Comparison of ENCODE assay signal across 25 cellular contexts in the genomic region with DNA sequence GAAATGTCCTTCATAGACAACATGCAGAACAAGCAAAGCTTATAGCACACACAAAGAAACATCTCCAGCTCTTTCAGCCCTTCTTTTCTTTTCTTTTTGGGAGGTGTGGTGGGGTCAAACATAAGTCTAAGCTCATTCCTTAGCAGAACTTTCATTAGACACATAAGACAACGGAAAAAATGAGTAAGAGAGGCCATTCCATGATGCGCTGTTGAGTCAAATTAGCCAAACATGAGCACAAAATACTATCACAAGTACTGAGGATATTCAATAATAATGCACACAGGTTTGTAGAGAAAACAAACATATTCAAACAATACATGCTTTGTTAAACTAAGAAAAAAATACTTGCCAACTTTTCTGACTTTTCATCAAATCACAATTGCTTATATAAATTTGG.
"Had no signal": no experiment of that assay in that cellular context is flagged by ENCODE, and none has a peak within 500 bp of the region (broad histone marks: within the 10 kb centered on the region; RNA-seq: fewer than 3 reads in every experiment).

No MANE protein-coding gene starts in this region.

- H3K27ac Mint-ChIP-seq: activated CD4-positive, alpha-beta T cell treated with anti-CD3 and anti-CD28 coated beads for 36 hours; activated CD8-positive, alpha-beta memory T cell treated with anti-CD3 and anti-CD28 coated beads, Interleukin-2, amount 10 ng/mL, durations not matched to agents 7 days and 5 days; activated CD8-positive, alpha-beta T cell treated with anti-CD3 and anti-CD28 coated beads, Interleukin-2, amount 10 ng/mL, durations not matched to agents 7 days and 5 days; activated naive CD4-positive, alpha-beta T cell treated with anti-CD3 and anti-CD28 coated beads, Interleukin-2, amount 50 U/mL, for 24 hours; activated T-helper 2 cell treated with anti-CD3 and anti-CD28 coated beads, Interferon-gamma antibody, Interleukin-2, Interleukin-4, amounts not matched to agents 10 μg/mL and 5 μg/mL and 100 μg/mL, durations not matched to agents 14 hours and 24 hours and 36 hours; dendritic cell treated with granulocyte-macrophage colony-stimulating factor and Interleukin-4, amounts not matched to agents 40 ng/mL and 50 ng/mL, for 4 days; endodermal cell; natural killer cell treated with Interleukin-12 subunit alpha and Interleukin-12 subunit beta and Interleukin-15 and Interleukin-18, amount 100 ng/mL, for 72 hours; T-helper 2 cell treated with Interferon-gamma antibody and Interleukin-4, amounts not matched to agents 5 μg/mL and 100 μg/mL, for 36 hours had no signal

- H3K36me3 Mint-ChIP-seq: activated CD8-positive, alpha-beta memory T cell treated with anti-CD3 and anti-CD28 coated beads, Interleukin-2, amount 10 ng/mL, durations not matched to agents 7 days and 5 days; activated naive CD4-positive, alpha-beta T cell treated with anti-CD3 and anti-CD28 coated beads, Interleukin-2, amount 50 U/mL, for 24 hours; natural killer cell treated with Interleukin-12 subunit alpha and Interleukin-12 subunit beta and Interleukin-15 and Interleukin-18, amount 100 ng/mL, for 72 hours had no signal

- H3K27me3 Mint-ChIP-seq: activated CD4-positive, alpha-beta T cell treated with anti-CD3 and anti-CD28 coated beads for 36 hours; activated CD8-positive, alpha-beta memory T cell treated with anti-CD3 and anti-CD28 coated beads, Interleukin-2, amount 10 ng/mL, durations not matched to agents 7 days and 5 days; activated naive CD4-positive, alpha-beta T cell treated with anti-CD3 and anti-CD28 coated beads, Interleukin-2, amount 50 U/mL, for 24 hours; dendritic cell treated with granulocyte-macrophage colony-stimulating factor and Interleukin-4, amounts not matched to agents 40 ng/mL and 50 ng/mL, for 4 days; natural killer cell treated with Interleukin-12 subunit alpha and Interleukin-12 subunit beta and Interleukin-15 and Interleukin-18, amount 100 ng/mL, for 72 hours had no signal

- DNase-seq: activated CD4-positive, alpha-beta T cell treated with anti-CD3 and anti-CD28 coated beads for 36 hours; activated CD4-positive, CD25-positive, alpha-beta regulatory T cell; activated CD8-positive, alpha-beta memory T cell treated with anti-CD3 and anti-CD28 coated beads, Interleukin-2, amount 10 ng/mL, durations not matched to agents 7 days and 5 days; activated CD8-positive, alpha-beta T cell treated with anti-CD3 and anti-CD28 coated beads, Interleukin-2, amount 10 ng/mL, durations not matched to agents 7 days and 5 days; activated T-cell treated with anti-CD3 and anti-CD28 coated beads, Interleukin-2, amount 50 U/mL, for 48 hours; anterior cingulate cortex; body of pancreas; endodermal cell; foreskin keratinocyte; heart left ventricle; left lung; mesendoderm; mucosa of descending colon; right cardiac atrium; spleen; stimulated activated naive CD4-positive, alpha-beta T cell; testis; transverse colon had no signal

- H3K9me3 Mint-ChIP-seq: activated naive CD4-positive, alpha-beta T cell treated with anti-CD3 and anti-CD28 coated beads, Interleukin-2, amount 50 U/mL, for 24 hours; activated T-helper 2 cell treated with anti-CD3 and anti-CD28 coated beads, Interferon-gamma antibody, Interleukin-2, Interleukin-4, amounts not matched to agents 10 μg/mL and 5 μg/mL and 100 μg/mL, durations not matched to agents 14 hours and 24 hours and 36 hours; dendritic cell treated with granulocyte-macrophage colony-stimulating factor and Interleukin-4, amounts not matched to agents 40 ng/mL and 50 ng/mL, for 4 days; endodermal cell; natural killer cell treated with Interleukin-12 subunit alpha and Interleukin-12 subunit beta and Interleukin-15 and Interleukin-18, amount 100 ng/mL, for 72 hours; T-helper 2 cell treated with Interferon-gamma antibody and Interleukin-4, amounts not matched to agents 5 μg/mL and 100 μg/mL, for 36 hours had no signal

- H3K4me3 Mint-ChIP-seq: activated CD4-positive, alpha-beta T cell treated with anti-CD3 and anti-CD28 coated beads for 36 hours; activated CD8-positive, alpha-beta memory T cell treated with anti-CD3 and anti-CD28 coated beads, Interleukin-2, amount 10 ng/mL, durations not matched to agents 7 days and 5 days; activated CD8-positive, alpha-beta T cell treated with anti-CD3 and anti-CD28 coated beads, Interleukin-2, amount 10 ng/mL, durations not matched to agents 7 days and 5 days; activated naive CD4-positive, alpha-beta T cell treated with anti-CD3 and anti-CD28 coated beads, Interleukin-2, amount 50 U/mL, for 24 hours; dendritic cell treated with granulocyte-macrophage colony-stimulating factor and Interleukin-4, amounts not matched to agents 40 ng/mL and 50 ng/mL, for 4 days; endodermal cell; natural killer cell treated with Interleukin-12 subunit alpha and Interleukin-12 subunit beta and Interleukin-15 and Interleukin-18, amount 100 ng/mL, for 72 hours; T-helper 2 cell treated with Interferon-gamma antibody and Interleukin-4, amounts not matched to agents 5 μg/mL and 100 μg/mL, for 36 hours had no signal

- H3K4me1 Mint-ChIP-seq: activated CD4-positive, alpha-beta T cell treated with anti-CD3 and anti-CD28 coated beads for 36 hours; activated CD8-positive, alpha-beta memory T cell treated with anti-CD3 and anti-CD28 coated beads, Interleukin-2, amount 10 ng/mL, durations not matched to agents 7 days and 5 days; activated naive CD4-positive, alpha-beta T cell treated with anti-CD3 and anti-CD28 coated beads, Interleukin-2, amount 50 U/mL, for 24 hours; endodermal cell had no signal

- ATAC-seq: activated CD4-positive, alpha-beta T cell treated with anti-CD3 and anti-CD28 coated beads for 36 hours; activated CD8-positive, alpha-beta memory T cell treated with anti-CD3 and anti-CD28 coated beads, Interleukin-2, amount 10 ng/mL, durations not matched to agents 7 days and 5 days; activated CD8-positive, alpha-beta T cell treated with anti-CD3 and anti-CD28 coated beads, Interleukin-2, amount 10 ng/mL, durations not matched to agents 7 days and 5 days; body of pancreas; esophagus mucosa; foreskin keratinocyte; heart left ventricle; left lung; mucosa of descending colon; natural killer cell treated with Interleukin-12 subunit alpha and Interleukin-12 subunit beta and Interleukin-15 and Interleukin-18, amount 100 ng/mL, for 72 hours; right cardiac atrium had no signal

- H3K4me3 ChIP-seq: body of pancreas, heart left ventricle, left lung, lung, mucosa of descending colon, spleen, testis, transverse colon had no signal
